ENCODE assay signal across 18 cellular contexts in genomic region chr5:78782728-78783127, GRCh38.
DNase-seq lines count a peak whose midpoint lies in the region; ATAC-seq, FAIRE-seq and TF ChIP-seq lines count a peak whose summit lies in the region.
"Had no signal": no experiment of that assay in that cellular context is flagged by ENCODE, and none has a peak within 500 bp of the region (broad histone marks: within the 10 kb centered on the region; RNA-seq: fewer than 3 reads in every experiment).

No MANE protein-coding gene starts in this region.

- H3K9ac ChIP-seq in GM12878 (ENCODE audit: control insufficient read depth, insufficient read depth, low read length), result no peak overlapping the region
- H3K9ac ChIP-seq: GM23248 had no signal

- H3K27ac Mint-ChIP-seq in osteocyte (ENCODE audit: unreplicated experiment), result peak overlapping the region; percentile 1
- H3K27ac Mint-ChIP-seq: CD4-positive, alpha-beta memory T cell; IgD-negative memory B cell had no signal

- peak; percentile 24; the same call in 2 of the 3 replicates for ATAC-seq in GM12878
- no peak for ATAC-seq in GM21717 (IDR thresholded peaks at IDR 0.05; ENCODE audit: unreplicated experiment)

- H3K4me1 ChIP-seq in GM12878 (ENCODE audit: control insufficient read depth, insufficient read depth, low read length), result no peaks in the 10 kb centered on the region
- no peaks in the 10 kb centered on the region for H3K4me1 ChIP-seq in hepatocyte (ENCODE audit: insufficient read depth)

- in situ Hi-C loops in GM12878 (cut with MboI), result no loop called here

- no peak for FAIRE-seq in GM12878 (lab: Jason Lieb, UNC)
- FAIRE-seq: A204.1, GM19239, HTR-8/SVneo had no signal

- peaks cover 52% of the 10 kb centered on the region for H3K4me1 Mint-ChIP-seq in osteocyte (ENCODE audit: unreplicated experiment)
- H3K4me1 Mint-ChIP-seq: CD4-positive, alpha-beta memory T cell had no signal

- H3K4me3 ChIP-seq in GM12878 (no peak overlapping the region), hepatocyte (no peak overlapping the region)
- H3K4me3 ChIP-seq: GM23248 had no signal

- WGBS in GM12878 (ENCODE audit: insufficient coverage, insufficient replicate concordance, low lambda C conversion rate, missing lambda C conversion rate), result 48% methylated on average over 1 of the region's 1 CpG
- WGBS in hepatocyte (ENCODE audit: low lambda C conversion rate, missing lambda C conversion rate), result 94% methylated on average over 1 of the region's 1 CpG

- intact Hi-C loops in GM12878 (cut with micrococcal nuclease; ENCODE audit: unreplicated experiment), result no loop called here

- TF ChIP-seq POLR2A in GM12878 (IDR thresholded peaks at IDR 0.05; ENCODE audit: low read depth, low read length), result no peak

- H3K4me2 ChIP-seq in GM12878 (ENCODE audit: control insufficient read depth, insufficient read depth), result no peak overlapping the region
- no peak overlapping the region for H3K4me2 ChIP-seq in hepatocyte

- H3K27me3 ChIP-seq in GM12878 (replicated peaks in 1 of 2; ENCODE audit: control insufficient read depth in 2 of 2, insufficient read depth in 2 of 2, low read length in 1 of 2) (no peaks in the 10 kb centered on the region), hepatocyte (no peaks in the 10 kb centered on the region)

- no peak for TF ChIP-seq RAD21 in GM12878 (IDR thresholded peaks at IDR 0.05; ENCODE audit: insufficient read depth, low read depth, low read length)

- TF ChIP-seq CTCF in GM12878 (IDR thresholded peaks at IDR 0.05 in 2 of 3, conservative IDR thresholded peaks at IDR 0.05 in 1 of 3; ENCODE audit: control insufficient read depth in 2 of 3, extremely low read depth in 1 of 3, insufficient read depth in 1 of 3, low read depth in 3 of 3, low read length in 3 of 3) (no peak), osteocyte (IDR thresholded peaks at IDR 0.05) (no peak), hepatocyte (IDR thresholded peaks at IDR 0.05; ENCODE audit: poor library complexity) (no peak)

- H3K79me2 ChIP-seq in GM12878 (ENCODE audit: control insufficient read depth, insufficient read depth, low read length) (no peaks in the 10 kb centered on the region), hepatocyte (no peaks in the 10 kb centered on the region)

- CTCF ChIA-PET in GM12878 (lab: Yijun Ruan, JAX), result interaction anchor here (0.7 to 1.5 kb wide), 5 partner anchors 11 to 116 kb away, joined by 3 to 4 read pairs (median 4); no protein-coding TSS in a partner anchor

- TF ChIP-seq EP300 in GM12878 (IDR thresholded peaks at IDR 0.05; ENCODE audit: borderline replicate concordance in 1 of 2, control insufficient read depth in 1 of 2, low read depth in 2 of 2, low read length in 2 of 2), result no peak

- H3K36me3 ChIP-seq in GM12878 (ENCODE audit: control insufficient read depth in 2 of 2, insufficient read depth in 2 of 2, low read length in 1 of 2), result peaks cover 0 to 1% of the 10 kb centered on the region in 2 experiments; a peak in 1 of 4 replicates
- H3K36me3 ChIP-seq in hepatocyte (replicated peaks; ENCODE audit: insufficient read depth, low read depth), result no peaks in the 10 kb centered on the region

- no peaks in the 10 kb centered on the region for H3K27me3 Mint-ChIP-seq in osteocyte (ENCODE audit: unreplicated experiment)
- H3K27me3 Mint-ChIP-seq: CD4-positive, alpha-beta memory T cell; IgD-negative memory B cell had no signal

- H3K9me3 Mint-ChIP-seq in osteocyte (ENCODE audit: unreplicated experiment), result peaks cover 14% of the 10 kb centered on the region

- no peak overlapping the region for H3K4me3 Mint-ChIP-seq in osteocyte (ENCODE audit: unreplicated experiment)
- H3K4me3 Mint-ChIP-seq: CD14-positive monocyte; CD4-positive, alpha-beta memory T cell; IgD-negative memory B cell had no signal

- SMC1A ChIA-PET in GM12878 (lab: Charles Lee; ENCODE audit: uncharacterized antibody, unreplicated experiment), result interaction anchor here (0.9 to 1.5 kb wide), 4 partner anchors 10 to 26 kb away, joined by 3 to 7 read pairs (median 3); no protein-coding TSS in a partner anchor

- no peaks in the 10 kb centered on the region for H3K9me2 ChIP-seq in hepatocyte (replicated peaks; ENCODE audit: insufficient read depth)

- peaks cover 17% of the 10 kb centered on the region for H3K36me3 Mint-ChIP-seq in osteocyte (ENCODE audit: unreplicated experiment)

- peak; percentile 8 for DNase-seq in NCI-H82 (lab: John Stamatoyannopoulos, UW)
- DNase-seq in GM12878 (ENCODE audit: low read depth, low spot score), result no peak
- no peak for DNase-seq in osteocyte (ENCODE audit: extremely low spot score, unreplicated experiment)
- no peak for DNase-seq in activated CD4-positive, alpha-beta T cell treated with anti-CD3 and anti-CD28 coated beads, Interleukin-2, amount 50 U/mL, for 1 hour
- DNase-seq in hepatocyte (ENCODE audit: low spot score), result no peak
- DNase-seq: ACHN; CD4-positive, alpha-beta memory T cell; GF-D8; HCEC 1CT; KG1 had no signal

- H4K20me1 ChIP-seq in GM12878 (ENCODE audit: control insufficient read depth, insufficient read depth) (no peaks in the 10 kb centered on the region), hepatocyte (ENCODE audit: insufficient read depth, poor library complexity, severe bottlenecking) (no peaks in the 10 kb centered on the region)

- BruUV-seq in GM12878 (replicated peaks; lab: Mats Ljungman, UMichigan), result no TSS peak

- POLR2A ChIA-PET in GM12878 (lab: Charles Lee), result interaction anchor here (0.6 kb wide), 1 partner anchor 43 kb away, joined by 3 read pairs; no protein-coding TSS in a partner anchor

- H3K9me3 ChIP-seq in GM12878 (replicated peaks; ENCODE audit: control insufficient read depth, insufficient read depth, low read length) (no peaks in the 10 kb centered on the region), hepatocyte (ENCODE audit: low read depth) (peaks cover 3% of the 10 kb centered on the region)

- RAD21 ChIA-PET in GM12878 (lab: Charles Lee; ENCODE audit: unreplicated experiment), result no interaction called here

- H2AFZ ChIP-seq in GM12878 (ENCODE audit: control insufficient read depth, low read depth, low read length) (no peak overlapping the region), hepatocyte (no peak overlapping the region)
- H2AFZ ChIP-seq: GM23248 had no signal

- no peak overlapping the region for H3K27ac ChIP-seq in GM12878 (ENCODE audit: control insufficient read depth, insufficient read depth)
- no peak overlapping the region for H3K27ac ChIP-seq in hepatocyte
- H3K27ac ChIP-seq: GM23248, HL-60 had no signal

TF ChIP-seq in GM12878, 131 proteins besides CTCF, POLR2A, EP300 and RAD21:
- TF ChIP-seq SPI1 (IDR thresholded peaks at IDR 0.05; ENCODE audit: borderline replicate concordance, insufficient read depth, low read depth, low read length) (peak; percentile 26; the same call in 1 of the 2 replicates), SKIL (IDR thresholded peaks at IDR 0.05; ENCODE audit: low read depth, poor library complexity, severe bottlenecking) (no peak)
TF ChIP-seq in GM12878: peak in this region for 1.
